Comparison of ENCODE assay signal across 1 cellular context in the genomic region with DNA sequence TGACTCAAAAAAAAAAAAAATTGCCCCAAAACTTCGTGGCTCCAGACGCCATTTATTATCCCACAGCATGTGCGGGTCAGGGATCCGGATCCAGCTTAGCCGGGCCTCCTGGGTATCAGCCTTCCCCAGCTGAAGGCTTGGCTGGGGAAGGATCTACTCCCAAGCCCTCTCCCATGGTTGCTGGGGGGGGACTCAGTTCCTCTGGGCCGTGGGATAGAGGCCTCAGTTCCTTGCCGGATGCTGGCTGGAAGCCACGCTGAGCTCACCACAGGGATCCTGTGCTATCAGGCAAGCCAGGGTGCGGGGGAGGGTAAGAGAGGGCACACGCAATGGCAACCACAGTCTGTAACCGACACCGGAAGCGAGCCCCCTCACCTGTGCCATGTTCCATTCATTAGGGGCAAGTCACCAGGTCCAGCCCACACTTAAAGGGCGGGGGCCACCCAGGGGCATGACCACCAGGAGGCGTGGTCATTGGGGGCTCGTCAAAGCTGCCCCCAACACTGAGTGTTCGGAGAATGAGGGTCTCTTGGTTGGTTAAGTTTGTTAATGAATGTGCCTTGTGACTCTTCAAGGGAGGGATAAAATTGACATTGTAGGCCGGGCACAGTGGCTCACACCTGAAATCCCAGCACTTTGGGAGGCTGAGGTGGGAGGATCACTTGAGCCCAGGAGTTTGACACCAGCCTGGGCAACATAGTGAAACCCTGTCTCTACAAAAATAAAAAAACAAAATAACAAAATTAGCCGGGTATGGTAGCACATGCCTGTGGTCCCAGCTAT.
TF ChIP-seq lines count a peak whose summit lies in the region.

No MANE protein-coding gene starts in this region.

TF ChIP-seq in H1, 55 proteins besides CTCF, POLR2A, EP300 and RAD21:
- peak; percentile 24; the same call in 1 of the 2 replicates for TF ChIP-seq GABPA (IDR thresholded peaks at IDR 0.05; ENCODE audit: borderline replicate concordance, insufficient read depth, low read length)
- no peak for TF ChIP-seq EGR1 (IDR thresholded peaks at IDR 0.05; ENCODE audit: borderline replicate concordance, low read depth, low read length)
- TF ChIP-seq RXRA (IDR thresholded peaks at IDR 0.05; ENCODE audit: insufficient read depth, low read depth, low read length): no peak
- TF ChIP-seq JUN (IDR thresholded peaks at IDR 0.05; ENCODE audit: low read depth, low read length): no peak
- 0 out of 2 replicates have a peak, but pooled peaks have one; percentile 17 for TF ChIP-seq SP1 (IDR thresholded peaks at IDR 0.05; ENCODE audit: low read depth, low read length)
